8 cellular contexts compared by ENCODE assay signal in genomic region chr1:155261888-155262673, GRCh38. TPM values are rescaled to one million over a fixed set of nuclear protein-coding genes. Genes with fewer than 3 reads are reported as not detected.
DNase-seq lines count a peak whose midpoint lies in the region; ATAC-seq and TF ChIP-seq lines count a peak whose summit lies in the region.

TSS of gene SCAMP3 (minus strand) at chr1:155262360. CDS start at chr1:155262151, 209 bp downstream.

- H3K4me1 ChIP-seq in right cardiac atrium (ENCODE audit: control insufficient read depth, insufficient read depth, low read length) = peaks cover 7% of the 10 kb centered on the region
- H3K4me1 ChIP-seq in vagina = peaks cover 24% of the 10 kb centered on the region

- intact Hi-C loops in T-helper 2 cell treated with Interferon-gamma antibody and Interleukin-4, amounts not matched to agents 100 ng/mL and 5 ng/mL, for 36 hours (cut with micrococcal nuclease) = loop anchor here (1.0 kb wide), 2 partner anchors 11 to 12 kb away; partner anchors contain the start of gene CLK2
- intact Hi-C loops in right cardiac atrium (cut with DNase I) = loop anchor here in 1 of 4 donors (10.0 kb wide), 1 partner anchor 253 kb away; no protein-coding TSS in a partner anchor
- intact Hi-C loops in vagina (cut with DNase I) = no loop called here

- peak; percentile 71 for ATAC-seq in GM18499 (IDR thresholded peaks at IDR 0.05; ENCODE audit: insufficient read depth, unreplicated experiment)
- ATAC-seq in HG02943 (IDR thresholded peaks at IDR 0.05; ENCODE audit: low read depth, unreplicated experiment) = peak; percentile 87
- ATAC-seq in right cardiac atrium = peak; percentile 98

- TF ChIP-seq POLR2A in vagina (IDR thresholded peaks at IDR 0.05) = peak in 1 of 2 donors; percentile 11

- H3K27me3 ChIP-seq in right cardiac atrium (ENCODE audit: control insufficient read depth, insufficient read depth) = no peaks in the 10 kb centered on the region
- H3K27me3 ChIP-seq in vagina = no peaks in the 10 kb centered on the region

- H3K36me3 ChIP-seq in vagina = peaks cover 0 to 47% of the 10 kb centered on the region in 2 donors

- under 1% methylated on average over 47 of the region's 47 CpGs for WGBS in right cardiac atrium

- H3K27ac ChIP-seq in right cardiac atrium (ENCODE audit: low read length) (peak within 1 kb of the TSS; percentile 69), vagina (peak within 1 kb of the TSS; percentile 70)

- TF ChIP-seq CTCF in vagina (IDR thresholded peaks at IDR 0.05) = no peak

- H3K9me3 ChIP-seq in right cardiac atrium (ENCODE audit: control insufficient read depth, low read length) = no peaks in the 10 kb centered on the region
- H3K9me3 ChIP-seq in vagina = no peaks in the 10 kb centered on the region

- peak; percentile 99 for DNase-seq in NCI-H187 treated with DMSO at 0.1 percent for 48 hours (lab: John Stamatoyannopoulos, UW)
- DNase-seq in anterior cingulate cortex (lab: John Stamatoyannopoulos, UW) = peak; percentile 68 to 99 (median 96)
- DNase-seq in right cardiac atrium = peak; percentile 95 to 97 (median 96)
- peak; percentile 99 for DNase-seq in putamen (ENCODE audit: low spot score)
- DNase-seq in vagina (ENCODE audit: extremely low spot score in 2 of 2) = peak in 1 of 2 donors; percentile 99

- peak within 1 kb of the TSS; percentile 76 for H3K4me3 ChIP-seq in right cardiac atrium (ENCODE audit: low read length)
- peak within 1 kb of the TSS; percentile 67 to 81 for H3K4me3 ChIP-seq in vagina

RNA-seq across cellular contexts. Expression of gene SCAMP3, which starts in this region (rescaled TPM):
- total RNA-seq in T-helper 2 cell treated with Interferon-gamma antibody and Interleukin-4, amounts not matched to agents 100 ng/mL and 5 ng/mL, for 36 hours = 89.7 and 96.1 TPM in 2 replicates
- 10 to 100 TPM; 50.3 to 65.2 (median 54.9) TPM for total RNA-seq in right cardiac atrium
- polyA plus RNA-seq in right cardiac atrium = 59.3 TPM
- 44.7 TPM for total RNA-seq in vagina
